ENCODE assay signal across 22 cellular contexts in genomic region chr5:143513720-143514119, GRCh38.
DNase-seq lines count a peak whose midpoint lies in the region; ATAC-seq, FAIRE-seq and TF ChIP-seq lines count a peak whose summit lies in the region.
"Had no signal": no experiment of that assay in that cellular context is flagged by ENCODE, and none has a peak within 500 bp of the region (broad histone marks: within the 10 kb centered on the region; RNA-seq: fewer than 3 reads in every experiment).

No MANE protein-coding gene starts in this region.

- no peak overlapping the region for H3K4me2 ChIP-seq in HepG2 (ENCODE audit: low read depth, low read length)
- H3K4me2 ChIP-seq in astrocyte (ENCODE audit: low read length): no peak overlapping the region
- H3K4me2 ChIP-seq: A549; BLaER1 treated with 17β-estradiol and CSF1 and Interleukin-3, amounts not matched to agents 10 nM and 100 nM had no signal

- no peaks in the 10 kb centered on the region for H3K9me3 Mint-ChIP-seq in astrocyte (ENCODE audit: unreplicated experiment)
- H3K9me3 Mint-ChIP-seq: CD8-positive, alpha-beta T cell had no signal

- intact Hi-C loops in HepG2 (cut with micrococcal nuclease; ENCODE audit: unreplicated experiment) (no loop called here), right lobe of liver (cut with DNase I) (loop anchor here in 1 of 2 donors (10.0 kb wide), 1 partner anchor 171 kb away; no protein-coding TSS in a partner anchor)

- in situ Hi-C loops in HepG2 (cut with HindIII; ENCODE audit: extremely low pct_ligation_motif_present, low pct_unique_long_range_greater_than_20kb): no loop called here

- H3K27me3 ChIP-seq in liver (ENCODE audit: control insufficient read depth in 4 of 4, insufficient read depth in 4 of 4, low read length in 3 of 4) (no peaks in the 10 kb centered on the region), HepG2 (ENCODE audit: control insufficient read depth in 1 of 2, insufficient read depth in 2 of 2, low read length in 2 of 2) (no peaks in the 10 kb centered on the region), astrocyte (ENCODE audit: insufficient read depth, low read length) (no peaks in the 10 kb centered on the region), right lobe of liver (no peaks in the 10 kb centered on the region)
- H3K27me3 ChIP-seq: BLaER1 treated with 17β-estradiol and CSF1 and Interleukin-3, amounts not matched to agents 10 nM and 100 nM had no signal

- H3K27ac Mint-ChIP-seq in astrocyte (ENCODE audit: unreplicated experiment): no peak overlapping the region
- H3K27ac Mint-ChIP-seq: B cell; CD4-positive, alpha-beta T cell; CD8-positive, alpha-beta T cell had no signal

- H3K27me3 Mint-ChIP-seq in astrocyte (ENCODE audit: low read depth, unreplicated experiment): no peaks in the 10 kb centered on the region
- H3K27me3 Mint-ChIP-seq: B cell; CD4-positive, alpha-beta T cell had no signal

- DNase-seq in HepG2 (ENCODE audit: low spot score): no peak
- DNase-seq in astrocyte (ENCODE audit: low read depth): no peak
- DNase-seq in right lobe of liver: no peak
- DNase-seq in NCI-H2227 (lab: John Stamatoyannopoulos, UW; ENCODE audit: unreplicated experiment): no peak
- no peak for DNase-seq in DMS79 treated with DMSO at 0.1 percent for 48 hours (lab: John Stamatoyannopoulos, UW)
- DNase-seq: AML-193; Caco-2; Calu3; CD4-positive, alpha-beta T cell; CD8-positive, alpha-beta T cell; DND-41; EL; GDM1 had no signal

- no peak for TF ChIP-seq POLR2A in HepG2 (IDR thresholded peaks at IDR 0.05; ENCODE audit: insufficient read depth in 1 of 2, low read depth in 2 of 2, low read length in 2 of 2)
- no peak for TF ChIP-seq POLR2A in right lobe of liver (IDR thresholded peaks at IDR 0.05)

- no peaks in the 10 kb centered on the region for H3K36me3 Mint-ChIP-seq in astrocyte (ENCODE audit: low read depth, unreplicated experiment)
- H3K36me3 Mint-ChIP-seq: CD8-positive, alpha-beta T cell had no signal

- BruUV-seq in HepG2 (replicated peaks; lab: Mats Ljungman, UMichigan): no TSS peak

- H3K36me3 ChIP-seq in liver (ENCODE audit: control insufficient read depth in 4 of 4, insufficient read depth in 3 of 4, low read depth in 1 of 4, low read length in 3 of 4) (no peaks in the 10 kb centered on the region), HepG2 (replicated peaks in 1 of 2; ENCODE audit: control insufficient read depth in 1 of 2, insufficient read depth in 2 of 2, low read length in 2 of 2) (no peaks in the 10 kb centered on the region), astrocyte (ENCODE audit: insufficient read depth, low read length) (no peaks in the 10 kb centered on the region), right lobe of liver (no peaks in the 10 kb centered on the region)
- H3K36me3 ChIP-seq: BLaER1 treated with 17β-estradiol and CSF1 and Interleukin-3, amounts not matched to agents 10 nM and 100 nM had no signal

- H3K4me1 ChIP-seq in liver (ENCODE audit: control insufficient read depth in 4 of 4, insufficient read depth in 4 of 4, low read length in 3 of 4) (peaks cover 3 to 53% (median 42%) of the 10 kb centered on the region in 4 donors), HepG2 (ENCODE audit: insufficient read depth, low read length) (peaks cover 8% of the 10 kb centered on the region), astrocyte (ENCODE audit: insufficient read depth, low read length) (no peaks in the 10 kb centered on the region), right lobe of liver (peaks cover 0 to 46% (median 8%) of the 10 kb centered on the region in 4 donors)
- H3K4me1 ChIP-seq: Caco-2 had no signal

- H3K79me2 ChIP-seq in HepG2 (ENCODE audit: insufficient read depth, low read length): no peaks in the 10 kb centered on the region
- H3K79me2 ChIP-seq in astrocyte (ENCODE audit: insufficient read depth, low read length): no peaks in the 10 kb centered on the region

- TF ChIP-seq RAD21 in liver (IDR thresholded peaks at IDR 0.05): peak; percentile 45 to 68
- no peak for TF ChIP-seq RAD21 in HepG2 (CRISPR knock-in tag; IDR thresholded peaks at IDR 0.05)

- H4K20me1 ChIP-seq in HepG2 (ENCODE audit: insufficient read depth, low read length): no peaks in the 10 kb centered on the region
- H4K20me1 ChIP-seq in astrocyte (ENCODE audit: insufficient read depth, low read length): no peaks in the 10 kb centered on the region
- H4K20me1 ChIP-seq: BLaER1 treated with 17β-estradiol and CSF1 and Interleukin-3, amounts not matched to agents 10 nM and 100 nM had no signal

- TF ChIP-seq CTCF in liver (IDR thresholded peaks at IDR 0.05; ENCODE audit: low read depth, low read length, missing input control): no peak
- no peak for TF ChIP-seq CTCF in HepG2 (CRISPR knock-in tag; IDR thresholded peaks at IDR 0.05)
- TF ChIP-seq CTCF in astrocyte (IDR thresholded peaks at IDR 0.05; ENCODE audit: insufficient read depth, low read depth, low read length): no peak
- TF ChIP-seq CTCF in right lobe of liver (IDR thresholded peaks at IDR 0.05): no peak

- TF ChIP-seq EP300 in HepG2 (IDR thresholded peaks at IDR 0.05; ENCODE audit: low read depth in 2 of 2, low read length in 2 of 2): no peak
- TF ChIP-seq EP300 in HepG2 (CRISPR knock-in tag; IDR thresholded peaks at IDR 0.05; ENCODE audit: borderline replicate concordance): no peak

- POLR2A ChIA-PET in HepG2 (lab: Yijun Ruan, JAX): no interaction called here

- 33% methylated on average over 2 of the region's 2 CpGs for WGBS in liver
- WGBS in HepG2 (ENCODE audit: low lambda C conversion rate): 63% methylated on average over 2 of the region's 2 CpGs
- WGBS in right lobe of liver (ENCODE audit: insufficient coverage, low coverage, low lambda C conversion rate, missing lambda C conversion rate): 0% methylated on average over 1 of the region's 2 CpGs

- no peak for ATAC-seq in HepG2
- peak; percentile 68 to 79 (median 72) for ATAC-seq in right lobe of liver
- ATAC-seq: A549; CD8-positive, alpha-beta T cell; GM12878 had no signal

- H3K4me3 ChIP-seq in liver (ENCODE audit: low read depth in 1 of 3, low read length in 3 of 3): no peak overlapping the region
- no peak overlapping the region for H3K4me3 ChIP-seq in HepG2 (replicated peaks in 1 of 3; ENCODE audit: insufficient read depth in 1 of 3, low read depth in 2 of 3, low read length in 3 of 3)
- no peak overlapping the region for H3K4me3 ChIP-seq in astrocyte (ENCODE audit: insufficient read depth, low read depth, low read length)
- H3K4me3 ChIP-seq in right lobe of liver: no peak overlapping the region
- H3K4me3 ChIP-seq: A549; BLaER1 treated with 17β-estradiol and CSF1 and Interleukin-3, amounts not matched to agents 10 nM and 100 nM; GM12878 had no signal

- H3K4me3 Mint-ChIP-seq in astrocyte (ENCODE audit: unreplicated experiment): no peak overlapping the region
- H3K4me3 Mint-ChIP-seq: B cell; CD4-positive, alpha-beta T cell; CD8-positive, alpha-beta T cell had no signal

- no peak overlapping the region for H3K27ac ChIP-seq in liver (ENCODE audit: low read depth in 1 of 2, low read length in 2 of 2)
- no peak overlapping the region for H3K27ac ChIP-seq in HepG2 (ENCODE audit: extremely low read length, insufficient read depth, low read length)
- H3K27ac ChIP-seq in astrocyte (ENCODE audit: low read depth, low read length): no peak overlapping the region
- H3K27ac ChIP-seq in right lobe of liver: peak overlapping the region in 1 of 3 donors; percentile 26
- H3K27ac ChIP-seq: 22Rv1; BLaER1 treated with 17β-estradiol and CSF1 and Interleukin-3, amounts not matched to agents 10 nM and 100 nM; C4-2B had no signal

- FAIRE-seq in HepG2 (lab: Jason Lieb, UNC) (no peak), astrocyte (lab: Jason Lieb, UNC) (peak; percentile 72)
- FAIRE-seq: A549, D721Med, GM12878, GM12892 had no signal

- H3K9ac ChIP-seq in liver (ENCODE audit: low read depth in 1 of 2, low read length in 2 of 2) (no peak overlapping the region), HepG2 (ENCODE audit: insufficient read depth, low read depth, low read length) (no peak overlapping the region), astrocyte (ENCODE audit: low read length) (no peak overlapping the region)
- H3K9ac ChIP-seq: BLaER1 treated with 17β-estradiol and CSF1 and Interleukin-3, amounts not matched to agents 10 nM and 100 nM had no signal

- CTCF ChIA-PET in HepG2 (lab: Yijun Ruan, JAX; ENCODE audit: low intra/inter-chr PET ratio, low total read pairs): no interaction called here

- H2AFZ ChIP-seq in HepG2 (ENCODE audit: low read length): no peak overlapping the region
- H2AFZ ChIP-seq in astrocyte (ENCODE audit: low read depth, low read length): no peak overlapping the region

- H3K9me3 ChIP-seq in liver (ENCODE audit: control insufficient read depth in 4 of 4, low read length in 3 of 4) (no peaks in the 10 kb centered on the region), HepG2 (ENCODE audit: low read length) (no peaks in the 10 kb centered on the region), astrocyte (ENCODE audit: insufficient read depth, low read depth, low read length) (no peaks in the 10 kb centered on the region), right lobe of liver (no peaks in the 10 kb centered on the region)
- H3K9me3 ChIP-seq: A549, Caco-2 had no signal

- H3K4me1 Mint-ChIP-seq in astrocyte (ENCODE audit: low read depth, unreplicated experiment): no peaks in the 10 kb centered on the region

TF ChIP-seq in HepG2, 621 proteins besides CTCF, POLR2A, EP300 and RAD21 (continues in another document):
- TF ChIP-seq ZHX1 (CRISPR knock-in tag; IDR thresholded peaks at IDR 0.05; ENCODE audit: low read depth): no peak
